Comparison of ENCODE assay signal across 1 cellular context in the genomic region with DNA sequence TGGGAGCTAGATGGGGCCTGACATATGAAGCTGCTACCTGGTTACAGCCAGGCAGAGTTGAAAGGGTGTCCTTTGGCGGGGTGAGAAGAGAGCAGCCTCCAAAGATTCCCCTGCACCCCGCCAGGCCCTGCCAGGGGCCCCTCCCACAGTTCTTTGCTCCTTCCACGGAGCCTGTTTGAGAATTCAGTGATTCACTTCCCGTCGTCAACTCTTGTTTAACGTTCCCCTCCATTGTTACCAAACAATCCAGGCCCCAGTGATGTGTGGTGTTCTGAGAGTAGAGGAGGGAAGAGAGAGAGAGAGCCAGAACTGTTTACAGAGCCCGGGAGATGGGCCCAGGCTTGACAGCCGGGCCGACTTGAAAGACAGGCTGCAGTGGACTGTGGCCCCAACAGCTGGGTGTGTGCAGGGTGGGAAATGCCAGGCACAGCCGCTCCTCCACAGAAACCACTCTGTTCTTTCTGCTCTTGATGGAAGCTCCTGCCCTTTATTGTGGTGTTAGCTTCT.
TF ChIP-seq lines count a peak whose summit lies in the region.

No MANE protein-coding gene starts in this region.

TF ChIP-seq in H1, 55 proteins besides CTCF, POLR2A, EP300 and RAD21 (continued from another document):
- no peak for TF ChIP-seq RNF2 (IDR thresholded peaks at IDR 0.05; ENCODE audit: borderline replicate concordance, low read depth, low read length, missing control alignments, poor library complexity, severe bottlenecking)
- TF ChIP-seq KDM5A (IDR thresholded peaks at IDR 0.05; ENCODE audit: low read length): no peak
- TF ChIP-seq BRCA1 (IDR thresholded peaks at IDR 0.05; ENCODE audit: low read depth, low read length): no peak
- no peak for TF ChIP-seq SP1 (IDR thresholded peaks at IDR 0.05; ENCODE audit: low read depth, low read length)
- no peak for TF ChIP-seq ASH2L (IDR thresholded peaks at IDR 0.05; ENCODE audit: low read length)
- no peak for TF ChIP-seq TAF1 (IDR thresholded peaks at IDR 0.05; ENCODE audit: low read depth, low read length)
- no peak for TF ChIP-seq CEBPB (IDR thresholded peaks at IDR 0.05; ENCODE audit: low read depth, low read length)
TF ChIP-seq in H1: peak in this region for 0.
